17 cellular contexts compared by ENCODE assay signal in genomic region chr9:5622019-5622418, GRCh38. TPM values are rescaled to one million over a fixed set of nuclear protein-coding genes. Genes with fewer than 3 reads are reported as not detected.
DNase-seq lines count a peak whose midpoint lies in the region; ATAC-seq and TF ChIP-seq lines count a peak whose summit lies in the region.
"Had no signal": no experiment of that assay in that cellular context is flagged by ENCODE, and none has a peak within 500 bp of the region (broad histone marks: within the 10 kb centered on the region; RNA-seq: fewer than 3 reads in every experiment).

No MANE protein-coding gene starts in this region.

- TF ChIP-seq CTCF in MCF 10A (IDR thresholded peaks at IDR 0.05; ENCODE audit: unreplicated experiment) (no peak), breast epithelium (IDR thresholded peaks at IDR 0.05) (no peak), natural killer cell (IDR thresholded peaks at IDR 0.05) (no peak)

- CTCF ChIA-PET in MCF 10A (lab: Yijun Ruan, JAX), result interaction anchor here (0.7 to 1.4 kb wide), 10 partner anchors 10 to 1022 kb away, joined by 3 to 8 read pairs (median 3); partner anchors contain the start of gene CD274

- ATAC-seq in natural killer cell, result no peak
- ATAC-seq: Panc1 had no signal

- DNase-seq in MCF 10A (ENCODE audit: unreplicated experiment) (peak; percentile 73), breast epithelium (ENCODE audit: low spot score in 2 of 2) (no peak), astrocyte of the hippocampus (ENCODE audit: low read depth, low spot score) (peak; percentile 65), iris pigment epithelial cell (ENCODE audit: low read depth) (peak; percentile 91), DMS153 treated with DMSO at 0.1 percent for 48 hours (lab: John Stamatoyannopoulos, UW; ENCODE audit: unreplicated experiment) (no peak), NCI-H345 treated with DMSO at 0.1 percent for 48 hours (lab: John Stamatoyannopoulos, UW; ENCODE audit: unreplicated experiment) (no peak), natural killer cell (no peak)
- DNase-seq in NK-92 treated with Interleukin-12 subunit alpha and Interleukin-12 subunit beta, amount 100 ng/mL, for 24 hours (lab: John Stamatoyannopoulos, UW), result no peak
- DNase-seq: 8988T; left ventricle myocardium superior; NCI-H2107; stimulated activated CD4-positive, alpha-beta T cell treated with anti-CD3 and anti-CD28 coated beads, Interleukin-4, amount 100 ng/mL, for 24 hours; T1000 had no signal

- peak overlapping the region in 1 of 2 donors; percentile 52 for H3K27ac ChIP-seq in breast epithelium
- H3K27ac ChIP-seq: parathyroid adenoma had no signal

- no peaks in the 10 kb centered on the region for H3K9me3 Mint-ChIP-seq in MCF 10A (ENCODE audit: unreplicated experiment)
- no peaks in the 10 kb centered on the region for H3K9me3 Mint-ChIP-seq in natural killer cell
- H3K9me3 Mint-ChIP-seq: brain; stimulated activated naive CD8-positive, alpha-beta T cell treated with anti-CD3 and anti-CD28 coated beads, Interleukin-15, Interleukin-2, amounts not matched to agents 100 ng/mL and 50 ng/mL, for 24 hours had no signal

- H3K36me3 Mint-ChIP-seq in MCF 10A (ENCODE audit: insufficient read depth, unreplicated experiment) (no peaks in the 10 kb centered on the region), natural killer cell (no peaks in the 10 kb centered on the region)

- H3K27ac Mint-ChIP-seq in MCF 10A (ENCODE audit: low read depth, unreplicated experiment) (no peak overlapping the region), natural killer cell (no peak overlapping the region)
- H3K27ac Mint-ChIP-seq: brain had no signal

- POLR2A ChIA-PET in MCF 10A (lab: Yijun Ruan, JAX), result interaction anchor here (0.6 to 2.9 kb wide), 8 partner anchors 10 to 184 kb away, joined by 3 to 28 read pairs (median 4); partner anchors contain the start of genes CD274 and PLGRKT

- BruUV-seq in MCF 10A (replicated peaks; lab: Mats Ljungman, UMichigan), result no TSS peak

- H3K4me3 Mint-ChIP-seq in MCF 10A (ENCODE audit: unreplicated experiment) (no peak overlapping the region), natural killer cell (no peak overlapping the region)
- H3K4me3 Mint-ChIP-seq: brain; stimulated activated naive CD8-positive, alpha-beta T cell treated with anti-CD3 and anti-CD28 coated beads, Interleukin-15, Interleukin-2, amounts not matched to agents 100 ng/mL and 50 ng/mL, for 24 hours had no signal

- H3K27me3 Mint-ChIP-seq in MCF 10A (ENCODE audit: insufficient read depth, unreplicated experiment) (no peaks in the 10 kb centered on the region), natural killer cell (ENCODE audit: low read depth in 2 of 2) (no peaks in the 10 kb centered on the region)
- H3K27me3 Mint-ChIP-seq: brain; stimulated activated naive CD8-positive, alpha-beta T cell treated with anti-CD3 and anti-CD28 coated beads, Interleukin-15, Interleukin-2, amounts not matched to agents 100 ng/mL and 50 ng/mL, for 24 hours had no signal

- H3K27me3 ChIP-seq in breast epithelium, result no peaks in the 10 kb centered on the region

- no peaks in the 10 kb centered on the region for H3K36me3 ChIP-seq in breast epithelium

- intact Hi-C loops in MCF 10A (cut with micrococcal nuclease) (loop anchor here (10.0 kb wide), 1 partner anchor 143 kb away; no protein-coding TSS in a partner anchor), breast epithelium (cut with DNase I; ENCODE audit: low total_unique reads) (no loop called here), natural killer cell (cut with micrococcal nuclease) (loop anchor here (10.0 kb wide), 1 partner anchor 637 kb away; the partner anchor contains the start of gene JAK2)

- H3K4me3 ChIP-seq in breast epithelium, result no peak overlapping the region

- no peak for TF ChIP-seq POLR2A in breast epithelium (IDR thresholded peaks at IDR 0.05)

- H3K9me3 ChIP-seq in breast epithelium, result no peaks in the 10 kb centered on the region

- peaks cover 6% of the 10 kb centered on the region for H3K4me1 Mint-ChIP-seq in MCF 10A (ENCODE audit: insufficient read depth, unreplicated experiment)
- H3K4me1 Mint-ChIP-seq in natural killer cell, result peaks cover 12 to 21% of the 10 kb centered on the region in 2 donors

- H3K4me1 ChIP-seq in breast epithelium, result peaks cover 0 to 4% of the 10 kb centered on the region in 2 donors
- H3K4me1 ChIP-seq: parathyroid adenoma had no signal

RNA-seq across cellular contexts. Expression of gene RIC1, which starts 6.9 kb away (rescaled TPM):
- total RNA-seq in MCF 10A (2022), result 21.3 and 23.1 TPM in 2 replicates
- total RNA-seq in breast epithelium, result 10 to 100 TPM; 42.6 to 74.5 (median 53.1) TPM
- 10 to 100 TPM; 23.5 to 33.9 (median 31.8) TPM for total RNA-seq in natural killer cell

Comparison
In these comparisons a context has a peak if more than half of its experiments do, and no peak if none do; other contexts are left out.
1. DNase-seq: peak in MCF 10A (single experiment), astrocyte of the hippocampus (single experiment) and iris pigment epithelial cell (single experiment); none in breast epithelium (0 of 2), DMS153 treated with DMSO at 0.1 percent for 48 hours (single experiment), NCI-H345 treated with DMSO at 0.1 percent for 48 hours (single experiment), natural killer cell (single experiment) and NK-92 treated with Interleukin-12 subunit alpha and Interleukin-12 subunit beta, amount 100 ng/mL, for 24 hours (single experiment).